28 cellular contexts compared by ENCODE assay signal in the genomic region with DNA sequence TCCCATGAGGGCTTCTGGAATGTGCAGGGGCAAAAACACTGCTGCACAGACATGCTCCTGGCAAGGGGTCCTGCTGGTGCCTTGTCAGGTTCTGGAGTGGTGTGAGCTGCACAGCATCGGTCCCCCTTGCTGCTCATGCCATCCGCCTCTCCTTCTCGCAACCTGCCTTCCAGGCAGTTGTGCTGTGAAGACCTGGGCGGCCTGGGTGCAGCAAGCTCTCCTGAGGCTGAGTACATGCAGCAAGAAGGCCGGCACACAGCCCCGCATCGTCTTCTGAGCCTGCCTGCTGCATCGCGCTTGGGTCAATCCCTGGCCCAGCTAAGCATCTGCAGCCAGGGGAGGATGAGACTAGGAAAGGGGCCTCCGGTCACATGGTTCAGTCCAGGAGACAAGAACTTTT. TPM values are rescaled to one million over a fixed set of nuclear protein-coding genes. Genes with fewer than 3 reads are reported as not detected.
"Had no signal": no experiment of that assay in that cellular context is flagged by ENCODE, and none has a peak within 500 bp of the region (broad histone marks: within the 10 kb centered on the region; RNA-seq: fewer than 3 reads in every experiment).

No MANE protein-coding gene starts in this region.

- H3K4me1 ChIP-seq: adrenal gland, body of pancreas, esophagus squamous epithelium had no signal

- H3K27ac ChIP-seq: adrenal gland, body of pancreas, esophagus squamous epithelium had no signal

- H3K9me3 ChIP-seq: adrenal gland, body of pancreas, esophagus squamous epithelium had no signal

- DNase-seq: activated CD4-positive, alpha-beta memory T cell treated with anti-CD3 and anti-CD28 coated beads for 36 hours; activated CD4-positive, alpha-beta T cell treated with anti-CD3 and anti-CD28 coated beads for 36 hours; activated CD4-positive, alpha-beta T cell treated with anti-CD3 and anti-CD28 coated beads, Interleukin-2, amount 10 ng/mL, durations not matched to agents 24 days and 14 days; activated CD4-positive, CD25-positive, alpha-beta regulatory T cell; activated CD4-positive, CD25-positive, alpha-beta regulatory T cell treated with anti-CD3 and anti-CD28 coated beads, Interleukin-2, amount 50 U/mL, for 72 hours; activated CD8-positive, alpha-beta memory T cell treated with anti-CD3 and anti-CD28 coated beads, Interleukin-2, amount 10 ng/mL, durations not matched to agents 7 days and 5 days; activated CD8-positive, alpha-beta memory T cell treated with anti-CD3 and anti-CD28 coated beads, Interleukin-2, amount 50 U/mL, for 4 hours; activated CD8-positive, alpha-beta T cell treated with anti-CD3 and anti-CD28 coated beads, Interleukin-2, amount 10 ng/mL, durations not matched to agents 7 days and 5 days; activated effector memory CD4-positive, alpha-beta T cell treated with anti-CD3 and anti-CD28 coated beads, Interleukin-2, amount 50 U/mL, for 16 hours; activated naive CD4-positive, alpha-beta T cell treated with anti-CD3 and anti-CD28 coated beads for 36 hours; activated naive CD8-positive, alpha-beta T cell treated with anti-CD3 and anti-CD28 coated beads for 36 hours; activated naive CD8-positive, alpha-beta T cell treated with anti-CD3 and anti-CD28 coated beads, Interleukin-2, amount 50 U/mL, for 24 hours; activated T-cell treated with anti-CD3 and anti-CD28 coated beads, Interleukin-2, amount 50 U/mL, for 1 hour; activated T-cell treated with anti-CD3 and anti-CD28 coated beads, Interleukin-2, amount 50 U/mL, for 48 hours; adrenal gland; amygdala; body of pancreas; caudate nucleus; cortex of kidney; dermis blood vessel endothelial cell; effector CD4-positive, alpha-beta T cell; effector memory CD8-positive, alpha-beta T cell; erythroblast; esophagus squamous epithelium; foreskin melanocyte; head of caudate nucleus; T-helper 17 cell; T1000 had no signal

- ATAC-seq: activated CD4-positive, alpha-beta T cell treated with anti-CD3 and anti-CD28 coated beads for 36 hours; activated CD8-positive, alpha-beta memory T cell treated with anti-CD3 and anti-CD28 coated beads, Interleukin-2, amount 10 ng/mL, durations not matched to agents 7 days and 5 days; activated CD8-positive, alpha-beta T cell treated with anti-CD3 and anti-CD28 coated beads, Interleukin-2, amount 10 ng/mL, durations not matched to agents 7 days and 5 days; activated naive CD8-positive, alpha-beta T cell treated with anti-CD3 and anti-CD28 coated beads, Interleukin-2, amount 50 U/mL, for 24 hours; body of pancreas; effector memory CD8-positive, alpha-beta T cell; T-helper 17 cell had no signal

- H3K27me3 ChIP-seq: adrenal gland, body of pancreas had no signal

- H3K4me3 ChIP-seq: adrenal gland, body of pancreas, esophagus squamous epithelium had no signal

RNA-seq across cellular contexts. Expression of gene TRPV3, which starts 52.1 kb away (rescaled TPM):
- total RNA-seq: dermis blood vessel endothelial cell had no signal
